16 cellular contexts compared by ENCODE assay signal in genomic region chr4:87659247-87659931, GRCh38. TPM values are rescaled to one million over a fixed set of nuclear protein-coding genes. Genes with fewer than 3 reads are reported as not detected.
DNase-seq lines count a peak whose midpoint lies in the region; TF ChIP-seq lines count a peak whose summit lies in the region.
"Had no signal": no experiment of that assay in that cellular context is flagged by ENCODE, and none has a peak within 500 bp of the region (broad histone marks: within the 10 kb centered on the region; RNA-seq: fewer than 3 reads in every experiment).

No MANE protein-coding gene starts in this region.

- H3K27ac ChIP-seq in breast epithelium (peak overlapping the region; percentile 35 to 72), uterus (peak overlapping the region; percentile 56)
- H3K27ac ChIP-seq: 22Rv1, gastrocnemius medialis, parathyroid adenoma had no signal

- TF ChIP-seq CTCF in breast epithelium (IDR thresholded peaks at IDR 0.05): no peak
- no peak for TF ChIP-seq CTCF in uterus (IDR thresholded peaks at IDR 0.05)

- H3K4me3 ChIP-seq in breast epithelium (no peak overlapping the region), uterus (no peak overlapping the region)
- H3K4me3 ChIP-seq: gastrocnemius medialis had no signal

- intact Hi-C loops in breast epithelium (cut with DNase I; ENCODE audit: low total_unique reads): no loop called here
- intact Hi-C loops in uterus (cut with DNase I; ENCODE audit: low total_unique reads): no loop called here

- H3K4me1 ChIP-seq in breast epithelium (peaks cover 0 to 7% of the 10 kb centered on the region in 2 donors), uterus (no peaks in the 10 kb centered on the region)
- H3K4me1 ChIP-seq: gastrocnemius medialis, parathyroid adenoma had no signal

- H3K9me3 ChIP-seq in breast epithelium: no peaks in the 10 kb centered on the region
- H3K9me3 ChIP-seq in uterus: no peaks in the 10 kb centered on the region
- H3K9me3 ChIP-seq: gastrocnemius medialis had no signal

- H3K27me3 ChIP-seq in breast epithelium (no peaks in the 10 kb centered on the region), uterus (no peaks in the 10 kb centered on the region)
- H3K27me3 ChIP-seq: gastrocnemius medialis had no signal

- peak; percentile 35 for DNase-seq in SIG-M5 treated with dmso at 0.1 percent for 504 hours (lab: John Stamatoyannopoulos, UW; ENCODE audit: unreplicated experiment)
- no peak for DNase-seq in SIG-M5 (lab: John Stamatoyannopoulos, UW)
- DNase-seq in breast epithelium (ENCODE audit: low spot score in 2 of 2): no peak
- DNase-seq in kidney tubule cell (ENCODE audit: low spot score): peak; percentile 77
- DNase-seq in uterus: no peak
- DNase-seq in UCSD-AML1 (lab: John Stamatoyannopoulos, UW; ENCODE audit: unreplicated experiment): no peak
- DNase-seq in retina: no peak
- no peak for DNase-seq in activated naive CD4-positive, alpha-beta T cell treated with anti-CD3 and anti-CD28 coated beads, Interleukin-2, amount 50 U/mL, for 16 hours
- DNase-seq: activated B cell treated with CpG ODN at 0.5 μM for 24 hours; activated CD8-positive, alpha-beta memory T cell treated with anti-CD3 and anti-CD28 coated beads, Interleukin-2, amount 10 ng/mL, durations not matched to agents 7 days and 5 days; activated naive CD4-positive, alpha-beta T cell; CD4-positive, alpha-beta T cell; effector memory CD4-positive, alpha-beta T cell; gastrocnemius medialis had no signal

- TF ChIP-seq POLR2A in breast epithelium (IDR thresholded peaks at IDR 0.05): no peak
- TF ChIP-seq POLR2A in uterus (IDR thresholded peaks at IDR 0.05): no peak

- no peaks in the 10 kb centered on the region for H3K36me3 ChIP-seq in breast epithelium
- H3K36me3 ChIP-seq in uterus: no peaks in the 10 kb centered on the region
- H3K36me3 ChIP-seq: gastrocnemius medialis had no signal

RNA-seq across cellular contexts. Expression of gene DMP1, which starts 9.3 kb away (rescaled TPM):
- total RNA-seq in breast epithelium: not detected
- not detected for total RNA-seq in uterus
- total RNA-seq: activated B cell treated with CpG ODN at 0.5 μM for 24 hours; activated CD8-positive, alpha-beta memory T cell treated with anti-CD3 and anti-CD28 coated beads, Interleukin-2, amount 10 ng/mL, durations not matched to agents 7 days and 5 days; CD4-positive, alpha-beta T cell had no signal

RNA-seq across cellular contexts. Expression of gene DSPP, which starts 51.1 kb away (rescaled TPM):
- total RNA-seq in breast epithelium (under 1 TPM in 1 of 3 donors, not detected in 2; under 0.01 TPM), uterus (not detected)
- total RNA-seq: activated B cell treated with CpG ODN at 0.5 μM for 24 hours; activated CD8-positive, alpha-beta memory T cell treated with anti-CD3 and anti-CD28 coated beads, Interleukin-2, amount 10 ng/mL, durations not matched to agents 7 days and 5 days; CD4-positive, alpha-beta T cell; gastrocnemius medialis had no signal

Comparison
In these comparisons a context has a peak if more than half of its experiments do, and no peak if none do; other contexts are left out.
1. DNase-seq: peak in SIG-M5 treated with dmso at 0.1 percent for 504 hours (single experiment) and kidney tubule cell (single experiment); none in SIG-M5 (single experiment), breast epithelium (0 of 2), uterus (0 of 2), UCSD-AML1 (single experiment), retina (single experiment) and activated naive CD4-positive, alpha-beta T cell treated with anti-CD3 and anti-CD28 coated beads, Interleukin-2, amount 50 U/mL, for 16 hours (single experiment).